Comparison of ENCODE assay signal across 7 cellular contexts in the genomic region with DNA sequence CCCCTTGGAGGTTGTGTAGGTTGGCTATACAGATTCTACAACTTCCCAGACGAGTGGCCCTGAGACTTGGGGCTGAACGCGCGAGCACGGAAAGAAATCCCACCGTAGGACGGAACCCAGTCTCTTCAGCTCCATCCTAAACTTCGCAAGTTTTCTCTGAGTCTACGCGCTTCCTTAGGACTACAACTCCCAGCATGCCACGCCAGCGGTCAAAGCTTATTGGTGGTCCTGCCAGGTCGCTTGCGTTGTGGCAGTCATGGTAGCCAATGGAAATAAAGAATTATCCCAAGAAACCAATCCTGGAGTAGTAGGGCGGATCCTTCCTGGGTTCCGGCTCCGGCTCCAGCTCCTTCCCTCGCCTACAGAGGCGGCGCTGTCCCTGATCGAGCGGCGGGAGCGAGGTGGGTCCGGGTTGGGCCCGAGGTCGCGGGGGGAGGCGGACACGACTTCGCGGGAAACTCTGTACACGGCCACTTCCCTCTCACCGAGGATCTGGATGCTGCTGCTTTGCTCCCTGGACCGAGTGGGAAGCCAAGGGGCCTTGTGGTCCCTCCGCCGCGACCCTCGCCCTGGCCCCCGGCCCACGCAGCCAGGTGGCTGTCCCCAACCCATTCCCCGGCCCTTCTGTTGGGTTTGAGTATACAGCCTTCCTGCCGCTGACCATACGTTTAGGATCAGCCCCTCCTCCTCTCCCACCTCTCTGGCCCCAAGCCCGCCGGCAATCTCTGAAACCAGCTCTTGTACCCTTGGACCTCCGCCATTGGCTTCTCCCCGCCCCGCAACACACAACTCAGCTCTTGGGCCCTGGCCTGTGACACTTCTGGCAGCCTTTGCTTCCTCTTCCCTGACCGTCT.
DNase-seq lines count a peak whose midpoint lies in the region; ATAC-seq, FAIRE-seq and TF ChIP-seq lines count a peak whose summit lies in the region.

A gene with protein sequence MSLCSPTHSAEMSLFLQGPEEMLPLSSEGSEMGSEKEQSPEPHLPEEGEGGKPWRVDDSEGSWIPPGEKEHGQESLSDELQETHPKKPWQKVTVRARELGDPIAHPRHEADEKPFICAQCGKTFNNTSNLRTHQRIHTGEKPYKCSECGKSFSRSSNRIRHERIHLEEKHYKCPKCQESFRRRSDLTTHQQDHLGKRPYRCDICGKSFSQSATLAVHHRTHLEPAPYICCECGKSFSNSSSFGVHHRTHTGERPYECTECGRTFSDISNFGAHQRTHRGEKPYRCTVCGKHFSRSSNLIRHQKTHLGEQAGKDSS (plus strand): TSS at position 357 of the 854 bp plus-strand sequence. CDS start 3,046 bp downstream, outside the sequence.

- DNase-seq in GM18507 (ENCODE audit: extremely low spot score, insufficient read length, low read depth) (peak; percentile 91), NCI-H1930 (lab: John Stamatoyannopoulos, UW) (peak; percentile 89 to 93), T1000 (lab: John Stamatoyannopoulos, UW) (peak; percentile 89), astrocyte of the spinal cord (ENCODE audit: low read depth, low spot score) (peak; percentile 98), hypothalamus (lab: John Stamatoyannopoulos, UW) (peak; percentile 34 to 97 (median 88)), retinal pigment epithelial cell (ENCODE audit: low read depth) (peak; percentile 87)

- H3K4me3 ChIP-seq in astrocyte of the spinal cord (ENCODE audit: low read depth, low read length) (peak within 1 kb of the TSS; percentile 89), retinal pigment epithelial cell (ENCODE audit: low read length) (peak within 1 kb of the TSS; percentile 88)

- ATAC-seq in HG02973 (IDR thresholded peaks at IDR 0.05; ENCODE audit: unreplicated experiment) = peak; percentile 77

- peak; percentile 64 for TF ChIP-seq CTCF in astrocyte of the spinal cord (IDR thresholded peaks at IDR 0.05; ENCODE audit: low read depth, low read length)
- peak; percentile 51 for TF ChIP-seq CTCF in retinal pigment epithelial cell (conservative IDR thresholded peaks at IDR 0.05; ENCODE audit: low read depth, low read length)

- in situ Hi-C loops in astrocyte of the spinal cord (cut with HindIII; ENCODE audit: low sequenced_read_pairs) = no loop called here

- FAIRE-seq in GM18507 (lab: Jason Lieb, UNC) = peak; percentile 95

Comparison
In these comparisons a context has a peak if more than half of its experiments do, and no peak if none do; other contexts are left out.
1. Peak in every context shown above with its lines: DNase-seq, ATAC-seq and H3K4me3 ChIP-seq.